ENCODE assay signal across 25 cellular contexts in genomic region chr5:102664946-102665345, GRCh38.
DNase-seq lines count a peak whose midpoint lies in the region; ATAC-seq and TF ChIP-seq lines count a peak whose summit lies in the region.
"Had no signal": no experiment of that assay in that cellular context is flagged by ENCODE, and none has a peak within 500 bp of the region (broad histone marks: within the 10 kb centered on the region; RNA-seq: fewer than 3 reads in every experiment).

No MANE protein-coding gene starts in this region.

- H3K36me3 Mint-ChIP-seq in activated CD4-positive, alpha-beta T cell treated with anti-CD3 and anti-CD28 coated beads for 36 hours (ENCODE audit: low read depth): no peaks in the 10 kb centered on the region
- H3K36me3 Mint-ChIP-seq: CD8-positive, alpha-beta memory T cell; stimulated activated naive B cell treated with anti-CD40 and anti-IgM and Interleukin-4, amounts not matched to agents 10 μg/mL and 1 μg/mL and 100 μg/mL, for 72 hours had no signal

- no peaks in the 10 kb centered on the region for H3K36me3 ChIP-seq in osteoblast (ENCODE audit: insufficient read depth, low read length)
- H3K36me3 ChIP-seq in ovary: no peaks in the 10 kb centered on the region
- H3K36me3 ChIP-seq: breast epithelium, heart right ventricle, left lung had no signal

- TF ChIP-seq EP300 in ovary (IDR thresholded peaks at IDR 0.05): no peak

- TF ChIP-seq POLR2A in ovary (IDR thresholded peaks at IDR 0.05): no peak

- no peak overlapping the region for H3K4me3 Mint-ChIP-seq in activated CD4-positive, alpha-beta T cell treated with anti-CD3 and anti-CD28 coated beads for 36 hours
- H3K4me3 Mint-ChIP-seq: activated CD4-positive, alpha-beta memory T cell treated with anti-CD3 and anti-CD28 coated beads, Interleukin-2, amount 10 ng/mL, durations not matched to agents 7 days and 5 days; CD8-positive, alpha-beta memory T cell; GM23338; nephron progenitor cell; stimulated activated naive B cell treated with anti-CD40 and anti-IgM and Interleukin-4, amounts not matched to agents 10 μg/mL and 1 μg/mL and 100 μg/mL, for 72 hours had no signal

- CTCF ChIA-PET in activated CD4-positive, alpha-beta T cell treated with anti-CD3 and anti-CD28 coated beads for 36 hours (lab: Charles Lee): interaction anchor here (1.3 kb wide), 1 partner anchor 16 kb away, joined by 5 read pairs; no protein-coding TSS in a partner anchor

- POLR2A ChIA-PET in activated CD4-positive, alpha-beta T cell treated with anti-CD3 and anti-CD28 coated beads for 36 hours (lab: Charles Lee): no interaction called here

- 11 to 28% (median 12%) methylated on average over 2 of the region's 2 CpGs for WGBS in ovary, 3 donors

- intact Hi-C loops in dorsolateral prefrontal cortex (cut with DNase I) (no loop called here), ovary (cut with DNase I) (no loop called here)
- intact Hi-C loops in activated CD4-positive, alpha-beta T cell treated with anti-CD3 and anti-CD28 coated beads for 36 hours (cut with DNase I, micrococcal nuclease): loop anchor here in 1 of 2 experiments (2.0 kb wide), 1 partner anchor 126 kb away; no protein-coding TSS in a partner anchor

- no peak overlapping the region for H3K27ac Mint-ChIP-seq in activated CD4-positive, alpha-beta T cell treated with anti-CD3 and anti-CD28 coated beads for 36 hours
- H3K27ac Mint-ChIP-seq: activated CD4-positive, alpha-beta memory T cell treated with anti-CD3 and anti-CD28 coated beads, Interleukin-2, amount 10 ng/mL, durations not matched to agents 7 days and 5 days; CD8-positive, alpha-beta memory T cell; GM23338; nephron progenitor cell; stimulated activated naive B cell treated with anti-CD40 and anti-IgM and Interleukin-4, amounts not matched to agents 10 μg/mL and 1 μg/mL and 100 μg/mL, for 72 hours had no signal

- peak overlapping the region; percentile 1 for H2AFZ ChIP-seq in osteoblast (ENCODE audit: low read length)
- H2AFZ ChIP-seq: GM23338 had no signal

- H3K27me3 ChIP-seq in dorsolateral prefrontal cortex (no peaks in the 10 kb centered on the region), osteoblast (ENCODE audit: insufficient read depth, low read length) (peaks cover 3% of the 10 kb centered on the region), ovary (no peaks in the 10 kb centered on the region)
- H3K27me3 ChIP-seq: breast epithelium, heart right ventricle, left lung, testis had no signal

- H4K20me1 ChIP-seq in osteoblast (ENCODE audit: insufficient read depth, low read length): no peaks in the 10 kb centered on the region

- peak overlapping the region; percentile 63 for H3K4me2 ChIP-seq in osteoblast (ENCODE audit: insufficient read depth, low read length)
- H3K4me2 ChIP-seq: GM23338 had no signal

- H3K4me3 ChIP-seq in dorsolateral prefrontal cortex (no peak overlapping the region), osteoblast (ENCODE audit: insufficient read depth, low read length) (no peak overlapping the region), ovary (no peak overlapping the region)
- H3K4me3 ChIP-seq: breast epithelium, GM23338, heart right ventricle, left lung, testis had no signal

- H3K9me3 ChIP-seq in osteoblast (ENCODE audit: low read depth, low read length) (no peaks in the 10 kb centered on the region), ovary (no peaks in the 10 kb centered on the region)
- H3K9me3 ChIP-seq: breast epithelium, heart right ventricle, left lung, testis had no signal

- H3K4me1 ChIP-seq in osteoblast (ENCODE audit: insufficient read depth, low read length) (peaks cover 13% of the 10 kb centered on the region), ovary (ENCODE audit: insufficient read depth) (peaks cover 3% of the 10 kb centered on the region)
- H3K4me1 ChIP-seq: breast epithelium, left lung, testis had no signal

- ATAC-seq in activated CD4-positive, alpha-beta T cell treated with anti-CD3 and anti-CD28 coated beads for 36 hours: no peak
- ATAC-seq: GM23338; left lung; stimulated activated naive B cell treated with anti-CD40 and anti-IgM and Interleukin-4, amounts not matched to agents 10 μg/mL and 1 μg/mL and 100 μg/mL, for 72 hours had no signal

- no peaks in the 10 kb centered on the region for H3K79me2 ChIP-seq in osteoblast (ENCODE audit: insufficient read depth, low read length)

- peak overlapping the region in 52 of 59 donors; percentile 1 to 83 (median 55) for H3K27ac ChIP-seq in dorsolateral prefrontal cortex
- no peak overlapping the region for H3K27ac ChIP-seq in osteoblast (ENCODE audit: low read depth, low read length)
- H3K27ac ChIP-seq in ovary: no peak overlapping the region
- H3K27ac ChIP-seq: breast epithelium, left lung, testis had no signal

- DNase-seq in DMS53 (lab: John Stamatoyannopoulos, UW) (peak; percentile 56), NCI-H146 treated with DMSO at 0.1 percent for 48 hours (lab: John Stamatoyannopoulos, UW; ENCODE audit: unreplicated experiment) (peak; percentile 14), dorsolateral prefrontal cortex (no peak), osteoblast (ENCODE audit: insufficient read length, low spot score, missing footprints) (no peak), NCI-H1048 (lab: John Stamatoyannopoulos, UW) (no peak), ovary (no peak)
- DNase-seq in activated CD4-positive, alpha-beta T cell treated with anti-CD3 and anti-CD28 coated beads for 36 hours: no peak
- DNase-seq: activated CD4-positive, alpha-beta memory T cell treated with anti-CD3 and anti-CD28 coated beads, Interleukin-2, amount 10 ng/mL, durations not matched to agents 7 days and 5 days; activated CD4-positive, CD25-positive, alpha-beta regulatory T cell; activated effector memory CD4-positive, alpha-beta T cell treated with anti-CD3 and anti-CD28 coated beads, Interleukin-2, amount 50 U/mL, for 16 hours; AML-193; CD8-positive, alpha-beta memory T cell; cortex of kidney; heart right ventricle; Karpas-422; left lung; NCI-H2081 treated with DMSO at 0.1 percent for 48 hours; NCI-H526 treated with DMSO at 0.1 percent for 48 hours; nephron progenitor cell; stimulated activated CD4-positive, alpha-beta T cell treated with anti-CD3 and anti-CD28 coated beads, Interleukin-2, amount 100 ng/mL, for 48 hours; stimulated activated naive B cell treated with anti-CD40 and anti-IgM and Interleukin-4, amounts not matched to agents 10 μg/mL and 1 μg/mL and 100 μg/mL, for 72 hours; T1000; testis had no signal

- H3K4me1 Mint-ChIP-seq in activated CD4-positive, alpha-beta T cell treated with anti-CD3 and anti-CD28 coated beads for 36 hours: no peaks in the 10 kb centered on the region
- H3K4me1 Mint-ChIP-seq: activated CD4-positive, alpha-beta memory T cell treated with anti-CD3 and anti-CD28 coated beads, Interleukin-2, amount 10 ng/mL, durations not matched to agents 7 days and 5 days; CD8-positive, alpha-beta memory T cell; stimulated activated naive B cell treated with anti-CD40 and anti-IgM and Interleukin-4, amounts not matched to agents 10 μg/mL and 1 μg/mL and 100 μg/mL, for 72 hours had no signal

- TF ChIP-seq CTCF in dorsolateral prefrontal cortex (IDR thresholded peaks at IDR 0.05 in 54 of 56, conservative IDR thresholded peaks at IDR 0.05 in 2 of 56; ENCODE audit: low read depth in 1 of 56, partially characterized antibody in 56 of 56) (no peak), osteoblast (IDR thresholded peaks at IDR 0.05; ENCODE audit: extremely low read depth, low read depth, low read length) (no peak), ovary (IDR thresholded peaks at IDR 0.05) (no peak)

- H3K27me3 Mint-ChIP-seq in activated CD4-positive, alpha-beta T cell treated with anti-CD3 and anti-CD28 coated beads for 36 hours: peaks cover 4% of the 10 kb centered on the region
- H3K27me3 Mint-ChIP-seq: activated CD4-positive, alpha-beta memory T cell treated with anti-CD3 and anti-CD28 coated beads, Interleukin-2, amount 10 ng/mL, durations not matched to agents 7 days and 5 days; stimulated activated naive B cell treated with anti-CD40 and anti-IgM and Interleukin-4, amounts not matched to agents 10 μg/mL and 1 μg/mL and 100 μg/mL, for 72 hours had no signal

- H3K9me3 Mint-ChIP-seq in activated CD4-positive, alpha-beta T cell treated with anti-CD3 and anti-CD28 coated beads for 36 hours (ENCODE audit: low read depth): no peaks in the 10 kb centered on the region
- H3K9me3 Mint-ChIP-seq: activated CD4-positive, alpha-beta memory T cell treated with anti-CD3 and anti-CD28 coated beads, Interleukin-2, amount 10 ng/mL, durations not matched to agents 7 days and 5 days; CD8-positive, alpha-beta memory T cell; GM23338; stimulated activated naive B cell treated with anti-CD40 and anti-IgM and Interleukin-4, amounts not matched to agents 10 μg/mL and 1 μg/mL and 100 μg/mL, for 72 hours had no signal

Comparison
In these comparisons a context has a peak if more than half of its experiments do, and no peak if none do; other contexts are left out.
1. DNase-seq: peak in DMS53 (single experiment) and NCI-H146 treated with DMSO at 0.1 percent for 48 hours (single experiment); none in dorsolateral prefrontal cortex (0 of 10), osteoblast (single experiment), activated CD4-positive, alpha-beta T cell treated with anti-CD3 and anti-CD28 coated beads for 36 hours (single experiment), NCI-H1048 (single experiment) and ovary (0 of 5).
2. H3K27ac ChIP-seq: peak in dorsolateral prefrontal cortex (52 of 59); none in osteoblast (single experiment) and ovary (0 of 2).